ENCODE assay signal across 1 cellular context in genomic region chr2:98436734-98437133, GRCh38.
TF ChIP-seq lines count a peak whose summit lies in the region.

No MANE protein-coding gene starts in this region.

TF ChIP-seq in WTC11, 78 proteins besides CTCF, POLR2A, EP300 and RAD21:
- TF ChIP-seq ARID4B (CRISPR knock-in tag; IDR thresholded peaks at IDR 0.05; ENCODE audit: borderline replicate concordance) (no peak), MYBL2 (CRISPR knock-in tag; IDR thresholded peaks at IDR 0.05) (no peak), ZNF138 (CRISPR knock-in tag; conservative IDR thresholded peaks at IDR 0.05) (no peak), NR3C1 (CRISPR knock-in tag; conservative IDR thresholded peaks at IDR 0.05; ENCODE audit: low read depth) (no peak), NFE2L1 (CRISPR knock-in tag; IDR thresholded peaks at IDR 0.05) (no peak), ERG (CRISPR knock-in tag; IDR thresholded peaks at IDR 0.05) (no peak), CBFB (CRISPR knock-in tag; IDR thresholded peaks at IDR 0.05; ENCODE audit: low read depth) (no peak), ZNF532 (CRISPR knock-in tag; IDR thresholded peaks at IDR 0.05; ENCODE audit: borderline replicate concordance) (no peak), OVOL2 (CRISPR knock-in tag; IDR thresholded peaks at IDR 0.05; ENCODE audit: borderline replicate concordance) (no peak), ZNF425 (CRISPR knock-in tag; conservative IDR thresholded peaks at IDR 0.05) (no peak), ZNF121 (CRISPR knock-in tag; IDR thresholded peaks at IDR 0.05) (no peak), ATF3 (CRISPR knock-in tag; conservative IDR thresholded peaks at IDR 0.05) (no peak), FOXJ3 (CRISPR knock-in tag; IDR thresholded peaks at IDR 0.05; ENCODE audit: borderline replicate concordance) (no peak), IRF1 (CRISPR knock-in tag; IDR thresholded peaks at IDR 0.05) (no peak), FOXP1 (CRISPR knock-in tag; IDR thresholded peaks at IDR 0.05; ENCODE audit: borderline replicate concordance) (no peak), HMGA2 (CRISPR knock-in tag; IDR thresholded peaks at IDR 0.05) (no peak), MAX (CRISPR knock-in tag; IDR thresholded peaks at IDR 0.05) (no peak), PRDM15 (CRISPR knock-in tag; IDR thresholded peaks at IDR 0.05) (no peak)
